ENCODE assay signal across 20 cellular contexts in genomic region chr15:95068847-95069518, GRCh38.
"Had no signal": no experiment of that assay in that cellular context is flagged by ENCODE, and none has a peak within 500 bp of the region (broad histone marks: within the 10 kb centered on the region; RNA-seq: fewer than 3 reads in every experiment).

No MANE protein-coding gene starts in this region.

- ATAC-seq: activated CD4-positive, alpha-beta T cell treated with anti-CD3 and anti-CD28 coated beads for 36 hours; activated naive CD4-positive, alpha-beta T cell treated with anti-CD3 and anti-CD28 coated beads, Interleukin-2, amount 50 U/mL, for 72 hours; heart right ventricle; WTC11 had no signal

- H3K27ac ChIP-seq: adrenal gland, cardiac muscle cell, colonic mucosa, heart right ventricle had no signal

- H3K36me3 ChIP-seq: adrenal gland, cardiac muscle cell, colonic mucosa, heart right ventricle had no signal

- H3K27me3 Mint-ChIP-seq: activated CD4-positive, alpha-beta T cell treated with anti-CD3 and anti-CD28 coated beads for 36 hours had no signal

- DNase-seq: activated CD4-positive, alpha-beta T cell treated with anti-CD3 and anti-CD28 coated beads for 36 hours; activated CD4-positive, alpha-beta T cell treated with anti-CD3 and anti-CD28 coated beads, Interleukin-2, amount 50 U/mL, for 48 hours; activated gamma-delta T cell treated with Interleukin-2 at 50 U/mL for 16 hours; activated T-cell treated with anti-CD3 and anti-CD28 coated beads for 4 hours; colonic mucosa; heart right ventricle; nephron progenitor cell; nucleus accumbens; retina; stimulated activated CD4-positive, alpha-beta T cell treated with anti-CD3 and anti-CD28 coated beads, Interleukin-12 subunit alpha, Interleukin-12 subunit beta, amount 100 ng/mL, for 4 hours; stimulated activated CD4-positive, alpha-beta T cell treated with anti-CD3 and anti-CD28 coated beads, Interleukin-1b, Interleukin-23, amount 100 ng/mL, for 48 hours; stimulated activated CD8-positive, alpha-beta memory T cell treated with anti-CD3 and anti-CD28 coated beads, Interleukin-4, amount 100 ng/mL, for 48 hours; stimulated activated naive CD4-positive, alpha-beta T cell treated with Interleukin-2 at 50 U/mL for 16 hours; SW 1271; trophoblast cell had no signal

- H3K4me3 Mint-ChIP-seq: activated CD4-positive, alpha-beta T cell treated with anti-CD3 and anti-CD28 coated beads for 36 hours; activated T-helper 1 cell treated with anti-CD3 and anti-CD28 coated beads, Interleukin-12 subunit alpha, Interleukin-12 subunit beta, Interleukin-2, Interleukin-4 antibody, amounts not matched to agents 30 ng/mL and 10 ng/mL and 1 ng/mL, durations not matched to agents 14 hours and 24 hours and 36 hours; nephron progenitor cell; WTC11 had no signal

- H3K9me3 ChIP-seq: adrenal gland, colonic mucosa had no signal

- H3K27me3 ChIP-seq: adrenal gland, cardiac muscle cell, colonic mucosa, heart right ventricle had no signal

- H3K4me3 ChIP-seq: adrenal gland, cardiac muscle cell, colonic mucosa, heart right ventricle had no signal

- H3K27ac Mint-ChIP-seq: activated CD4-positive, alpha-beta T cell treated with anti-CD3 and anti-CD28 coated beads for 36 hours; activated naive CD4-positive, alpha-beta T cell treated with anti-CD3 and anti-CD28 coated beads, Interleukin-2, amount 50 U/mL, for 72 hours; activated T-helper 1 cell treated with anti-CD3 and anti-CD28 coated beads, Interleukin-12 subunit alpha, Interleukin-12 subunit beta, Interleukin-2, Interleukin-4 antibody, amounts not matched to agents 30 ng/mL and 10 ng/mL and 1 ng/mL, durations not matched to agents 14 hours and 24 hours and 36 hours; WTC11 had no signal

- H3K4me1 Mint-ChIP-seq: activated CD4-positive, alpha-beta T cell treated with anti-CD3 and anti-CD28 coated beads for 36 hours; WTC11 had no signal

- H3K4me1 ChIP-seq: adrenal gland, colonic mucosa, heart right ventricle had no signal
